In genomic region chr19:13872695-13873389, GRCh38 we compare ENCODE assay signal across 8 cellular contexts. TPM values are rescaled to one million over a fixed set of nuclear protein-coding genes. Genes with fewer than 3 reads are reported as not detected.
DNase-seq lines count a peak whose midpoint lies in the region; ATAC-seq and TF ChIP-seq lines count a peak whose summit lies in the region.

No MANE protein-coding gene starts in this region.

- DNase-seq in GM10266 (ENCODE audit: extremely low spot score): peak; percentile 80
- peak in 2 of 3 donors; percentile 61 to 67 for DNase-seq in Peyer's patch
- DNase-seq in effector CD8-positive, alpha-beta T cell (lab: John Stamatoyannopoulos, UW): peak; percentile 43
- peak in 8 of 10 donors; percentile 42 to 71 (median 51) for DNase-seq in naive thymus-derived CD8-positive, alpha-beta T cell
- no peak for DNase-seq in H4 (ENCODE audit: low spot score)
- no peak for DNase-seq in SKM-1 (lab: John Stamatoyannopoulos, UW; ENCODE audit: unreplicated experiment)

- peak overlapping the region in 3 of 10 donors; percentile 63 to 81 (median 71) for H3K27ac Mint-ChIP-seq in naive thymus-derived CD8-positive, alpha-beta T cell

- H3K27me3 Mint-ChIP-seq in naive thymus-derived CD8-positive, alpha-beta T cell: peaks cover 0 to 21% (median 4%) of the 10 kb centered on the region in 5 donors

- peaks cover 0 to 18% (median 0%) of the 10 kb centered on the region in 4 donors for H3K4me1 ChIP-seq in Peyer's patch

- H3K36me3 Mint-ChIP-seq in naive thymus-derived CD8-positive, alpha-beta T cell: no peaks in the 10 kb centered on the region

- peak overlapping the region; percentile 62 to 85 (median 77) for H3K4me3 Mint-ChIP-seq in naive thymus-derived CD8-positive, alpha-beta T cell

- TF ChIP-seq CTCF in GM10266 (IDR thresholded peaks at IDR 0.05; ENCODE audit: control insufficient read depth, insufficient read depth, low read depth, missing control alignments): peak; percentile 41
- TF ChIP-seq CTCF in Peyer's patch (IDR thresholded peaks at IDR 0.05): peak in 3 of 6 experiments; percentile 13 to 20 (median 16)

- no peaks in the 10 kb centered on the region for H3K36me3 ChIP-seq in Peyer's patch

- H3K9me3 Mint-ChIP-seq in naive thymus-derived CD8-positive, alpha-beta T cell: no peaks in the 10 kb centered on the region

- H3K27ac ChIP-seq in Peyer's patch: no peak overlapping the region

- POLR2A ChIA-PET in naive thymus-derived CD8-positive, alpha-beta T cell (lab: Charles Lee): interaction anchor here (0.6 to 1.2 kb wide), 3 partner anchors 10 to 478 kb away, joined by 3 read pairs; no protein-coding TSS in a partner anchor

- H3K9me3 ChIP-seq in Peyer's patch: no peaks in the 10 kb centered on the region

- H3K4me1 Mint-ChIP-seq in naive thymus-derived CD8-positive, alpha-beta T cell: peaks cover 10 to 27% (median 16%) of the 10 kb centered on the region in 4 donors

- ATAC-seq in naive thymus-derived CD8-positive, alpha-beta T cell: peak; percentile 92 to 93
- no peak for ATAC-seq in GM19351 (IDR thresholded peaks at IDR 0.05; ENCODE audit: unreplicated experiment)
- no peak for ATAC-seq in GM21786 (IDR thresholded peaks at IDR 0.05; ENCODE audit: unreplicated experiment)

- H3K27me3 ChIP-seq in Peyer's patch: no peaks in the 10 kb centered on the region

- H3K4me3 ChIP-seq in Peyer's patch: peak overlapping the region; percentile 32 to 54 (median 44)

- no peak for TF ChIP-seq POLR2A in Peyer's patch (IDR thresholded peaks at IDR 0.05)

RNA-seq across cellular contexts. Expression of gene NANOS3, which starts 4.1 kb away (rescaled TPM):
- total RNA-seq in Peyer's patch: not detected
- not detected for total RNA-seq in naive thymus-derived CD8-positive, alpha-beta T cell
- polyA plus RNA-seq in naive thymus-derived CD8-positive, alpha-beta T cell: not detected
- not detected in 2 replicates for total RNA-seq in H4 (2014; rRNA removed; shearing (Covaris generic))

RNA-seq across cellular contexts. Expression of gene BRME1, which starts 33.1 kb away (rescaled TPM):
- 10 to 100 TPM in 3 of 4 donors, 1 to 10 TPM in 1; 7.4 to 73.1 (median 41.2) TPM for total RNA-seq in Peyer's patch
- 1 to 10 TPM; 3.0 to 3.7 TPM for total RNA-seq in naive thymus-derived CD8-positive, alpha-beta T cell
- polyA plus RNA-seq in naive thymus-derived CD8-positive, alpha-beta T cell: under 1 TPM; 0.49 to 0.94 (median 0.76) TPM
- 2.3 and 5.3 TPM in 2 replicates for total RNA-seq in H4 (2014; rRNA removed; shearing (Covaris generic))

RNA-seq across cellular contexts. Expression of gene CC2D1A, which starts 33.2 kb away (rescaled TPM):
- total RNA-seq in Peyer's patch: 100 to 1,000 TPM in 3 of 4 donors, 10 to 100 TPM in 1; 97.4 to 235 (median 184) TPM
- 10 to 100 TPM; 29.7 to 30.7 TPM for total RNA-seq in naive thymus-derived CD8-positive, alpha-beta T cell
- polyA plus RNA-seq in naive thymus-derived CD8-positive, alpha-beta T cell: 10 to 100 TPM in 1 of 3 donors, 1 to 10 TPM in 2; 4.3 to 10.5 (median 5.5) TPM
- total RNA-seq in H4 (2014; rRNA removed; shearing (Covaris generic)): 13.5 and 14.9 TPM in 2 replicates

Comparison
In these comparisons a context has a peak if more than half of its experiments do, and no peak if none do; other contexts are left out.
1. DNase-seq: peak in GM10266 (single experiment), Peyer's patch (2 of 3), effector CD8-positive, alpha-beta T cell (single experiment) and naive thymus-derived CD8-positive, alpha-beta T cell (8 of 10); none in H4 (single experiment) and SKM-1 (single experiment).
2. ATAC-seq: peak in naive thymus-derived CD8-positive, alpha-beta T cell (2 of 2); none in GM19351 (single experiment) and GM21786 (single experiment).